In the genomic region with DNA sequence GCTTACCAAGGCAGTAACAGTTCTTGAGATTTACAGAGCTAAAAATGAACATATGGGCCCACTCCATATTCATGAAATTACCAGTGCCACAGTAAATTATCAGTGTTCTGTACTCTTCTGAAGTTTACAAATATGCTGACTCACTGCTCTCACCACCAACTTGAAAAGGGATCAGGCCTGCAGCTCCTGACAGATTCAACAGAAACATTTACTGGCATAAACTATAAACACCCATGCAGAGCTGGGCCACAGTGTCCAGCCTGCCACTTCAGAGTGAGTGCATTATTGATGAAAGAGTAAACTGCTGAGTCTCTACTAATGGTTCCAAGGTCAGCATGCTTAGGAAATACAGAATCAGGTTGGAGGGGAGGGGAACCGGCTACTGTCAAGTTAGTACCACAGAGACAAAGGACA, we compare ENCODE assay signal across 8 cellular contexts.
A peak's percentile ranks its signal among the peaks of the same experiment; 100 is the strongest.
DNase-seq lines count a peak whose midpoint lies in the region; ATAC-seq and TF ChIP-seq lines count a peak whose summit lies in the region.

No MANE protein-coding gene starts in this region.

- H3K27me3 Mint-ChIP-seq in WTC11 (ENCODE audit: low read depth), result no peaks in the 10 kb centered on the region

- ATAC-seq in WTC11 (no peak), heart left ventricle (peak; percentile 75 to 88 (median 82)), GM21737 (IDR thresholded peaks at IDR 0.05; ENCODE audit: unreplicated experiment) (no peak)

- TF ChIP-seq CTCF in WTC11 (IDR thresholded peaks at IDR 0.05) (no peak), heart left ventricle (IDR thresholded peaks at IDR 0.05) (no peak), GM10248 (IDR thresholded peaks at IDR 0.05; ENCODE audit: control extremely low read depth, extremely low read depth, low read depth, missing control alignments) (no peak)

- no peak overlapping the region for H3K27ac Mint-ChIP-seq in WTC11

- H3K9ac ChIP-seq in skeletal muscle satellite cell (ENCODE audit: low read depth, low read length), result peak overlapping the region; percentile 12

- H3K4me1 Mint-ChIP-seq in WTC11, result peaks cover 20% of the 10 kb centered on the region

- H3K9me3 ChIP-seq in heart left ventricle (no peaks in the 10 kb centered on the region), skeletal muscle satellite cell (replicated peaks; ENCODE audit: low read length) (no peaks in the 10 kb centered on the region)

- H3K4me3 Mint-ChIP-seq in WTC11, result no peak overlapping the region

- POLR2A ChIA-PET in WTC11 (lab: Charles Lee) (no interaction called here), GM10248 (lab: Yijun Ruan, JAX) (no interaction called here)

- 72 to 77% (median 75%) methylated on average over 1 of the region's 1 CpG for WGBS in heart left ventricle, 4 donors

- peak overlapping the region in 11 of 12 donors; percentile 20 to 69 (median 55) for H3K27ac ChIP-seq in heart left ventricle

- CTCF ChIA-PET in WTC11 (lab: Charles Lee), result no interaction called here
- CTCF ChIA-PET in GM10248 (lab: Yijun Ruan, JAX), result interaction anchor here (2.9 to 4.1 kb wide), 3 partner anchors 10 to 255 kb away, joined by 9 to 26 read pairs (median 18); no protein-coding TSS in a partner anchor

- H3K27me3 ChIP-seq in heart left ventricle (no peaks in the 10 kb centered on the region), skeletal muscle satellite cell (ENCODE audit: control insufficient read depth, insufficient read depth, low read length) (no peaks in the 10 kb centered on the region)

- no peak for TF ChIP-seq POLR2A in heart left ventricle (IDR thresholded peaks at IDR 0.05)

- H3K36me3 Mint-ChIP-seq in WTC11, result peaks cover 12% of the 10 kb centered on the region; the same call in 1 of the 2 replicates

- H3K36me3 ChIP-seq in heart left ventricle, result peaks cover 0 to 23% (median 9%) of the 10 kb centered on the region in 9 donors
- peaks cover 11% of the 10 kb centered on the region for H3K36me3 ChIP-seq in skeletal muscle satellite cell (ENCODE audit: insufficient read depth, low read length)

- DNase-seq in DMS 273 (lab: John Stamatoyannopoulos, UW; ENCODE audit: unreplicated experiment), result peak; percentile 74
- DNase-seq in DMS 273 treated with DMSO at 0.1 percent for 48 hours (lab: John Stamatoyannopoulos, UW), result no peak
- no peak for DNase-seq in WTC11 (ENCODE audit: low spot score)
- peak in 1 of 5 donors; percentile 32 for DNase-seq in heart left ventricle
- DNase-seq in NOMO-1 (lab: John Stamatoyannopoulos, UW; ENCODE audit: unreplicated experiment in 2 of 2), result no peak
- no peak for DNase-seq in GM10248 (ENCODE audit: extremely low spot score)

- H3K4me3 ChIP-seq in heart left ventricle (no peak overlapping the region), skeletal muscle satellite cell (ENCODE audit: low read length) (no peak overlapping the region)

- intact Hi-C loops in heart left ventricle (cut with DNase I), result loop anchor here in 1 of 10 donors (10.0 kb wide), 1 partner anchor 148 kb away; a partner anchor contains a TSS

- H3K9me3 Mint-ChIP-seq in WTC11, result no peaks in the 10 kb centered on the region

- no peak overlapping the region for H3K4me2 ChIP-seq in skeletal muscle satellite cell (ENCODE audit: low read length)

- H3K4me1 ChIP-seq in heart left ventricle, result peaks cover 0 to 26% (median 14%) of the 10 kb centered on the region in 12 donors
- H3K4me1 ChIP-seq in skeletal muscle satellite cell (ENCODE audit: control insufficient read depth, insufficient read depth, low read length), result peaks cover 29% of the 10 kb centered on the region

TF ChIP-seq in WTC11, 78 proteins besides CTCF, POLR2A, EP300 and RAD21:
- TF ChIP-seq GABPB1 (CRISPR knock-in tag; IDR thresholded peaks at IDR 0.05), result peak; percentile 22; the same call in 1 of the 2 replicates
- TF ChIP-seq GTF2I (CRISPR knock-in tag; conservative IDR thresholded peaks at IDR 0.05), result no peak

Comparison
In these comparisons a context has a peak if more than half of its experiments do, and no peak if none do; other contexts are left out.
1. ATAC-seq: peak in heart left ventricle (4 of 4); none in WTC11 (single experiment) and GM21737 (single experiment).